18 cellular contexts compared by ENCODE assay signal in genomic region chr12:127987199-127987901, GRCh38.
DNase-seq lines count a peak whose midpoint lies in the region; ATAC-seq and TF ChIP-seq lines count a peak whose summit lies in the region.
"Had no signal": no experiment of that assay in that cellular context is flagged by ENCODE, and none has a peak within 500 bp of the region (broad histone marks: within the 10 kb centered on the region; RNA-seq: fewer than 3 reads in every experiment).

No MANE protein-coding gene starts in this region.

- ATAC-seq in HG03469 (IDR thresholded peaks at IDR 0.05; ENCODE audit: unreplicated experiment) = no peak
- ATAC-seq in GM21390 (IDR thresholded peaks at IDR 0.05; ENCODE audit: unreplicated experiment) = no peak
- ATAC-seq: naive thymus-derived CD4-positive, alpha-beta T cell; T-cell had no signal

- CTCF ChIA-PET in MCF 10A (lab: Yijun Ruan, JAX) = interaction anchor here (0.6 kb wide), 1 partner anchor 529 kb away, joined by 3 read pairs; no protein-coding TSS in a partner anchor

- H3K4me3 ChIP-seq in astrocyte of the spinal cord (ENCODE audit: low read depth, low read length) (no peak overlapping the region), HAP-1 (no peak overlapping the region)
- H3K4me3 ChIP-seq: tibial nerve had no signal

- DNase-seq in AG20443 (ENCODE audit: low spot score) (peak; percentile 23), HT1080 (ENCODE audit: low read depth) (peak; percentile 3), astrocyte of the spinal cord (ENCODE audit: low read depth, low spot score) (peak; percentile 66), nephron progenitor cell (no peak), HAP-1 (ENCODE audit: low spot score in 2 of 2) (no peak), MCF 10A (ENCODE audit: unreplicated experiment) (no peak)
- DNase-seq: activated B cell treated with CpG ODN at 0.5 μM for 24 hours; BE2C; effector CD8-positive, alpha-beta T cell; naive thymus-derived CD4-positive, alpha-beta T cell; NCI-H1436 treated with DMSO at 0.1 percent for 48 hours; NCI-H510A; OCI-M1; stimulated activated CD4-positive, alpha-beta T cell treated with anti-CD3 and anti-CD28 coated beads, Interleukin-2, amount 100 ng/mL, for 48 hours; T-cell had no signal

- TF ChIP-seq CTCF in astrocyte of the spinal cord (IDR thresholded peaks at IDR 0.05; ENCODE audit: low read depth, low read length) = no peak
- no peak for TF ChIP-seq CTCF in nephron progenitor cell (IDR thresholded peaks at IDR 0.05)
- TF ChIP-seq CTCF in MCF 10A (IDR thresholded peaks at IDR 0.05; ENCODE audit: unreplicated experiment) = no peak

- intact Hi-C loops in MCF 10A (cut with micrococcal nuclease) = no loop called here

- H3K4me3 Mint-ChIP-seq in nephron progenitor cell = no peak overlapping the region
- H3K4me3 Mint-ChIP-seq in MCF 10A (ENCODE audit: unreplicated experiment) = no peak overlapping the region
- H3K4me3 Mint-ChIP-seq: activated B cell treated with CpG ODN at 0.5 μM for 24 hours; naive thymus-derived CD4-positive, alpha-beta T cell; T-cell had no signal

- BruUV-seq in MCF 10A (replicated peaks; lab: Mats Ljungman, UMichigan) = no TSS peak

- H3K4me1 ChIP-seq in HAP-1 = no peaks in the 10 kb centered on the region
- H3K4me1 ChIP-seq: BE2C, tibial nerve had no signal

- peaks cover 47% of the 10 kb centered on the region for H3K4me1 Mint-ChIP-seq in nephron progenitor cell
- no peaks in the 10 kb centered on the region for H3K4me1 Mint-ChIP-seq in MCF 10A (ENCODE audit: insufficient read depth, unreplicated experiment)
- H3K4me1 Mint-ChIP-seq: activated B cell treated with CpG ODN at 0.5 μM for 24 hours; naive thymus-derived CD4-positive, alpha-beta T cell; T-cell had no signal

- H3K36me3 ChIP-seq in HAP-1 (replicated peaks) = no peaks in the 10 kb centered on the region
- H3K36me3 ChIP-seq: BE2C, tibial nerve had no signal

- in situ Hi-C loops in astrocyte of the spinal cord (cut with HindIII; ENCODE audit: low sequenced_read_pairs) = no loop called here
- in situ Hi-C loops in HAP-1 (cut with MboI; ENCODE audit: low sequenced_read_pairs) = no loop called here

- POLR2A ChIA-PET in MCF 10A (lab: Yijun Ruan, JAX) = no interaction called here

- H3K27me3 Mint-ChIP-seq in nephron progenitor cell (ENCODE audit: low read depth, poor library complexity) (peaks cover 2% of the 10 kb centered on the region), MCF 10A (ENCODE audit: insufficient read depth, unreplicated experiment) (no peaks in the 10 kb centered on the region)
- H3K27me3 Mint-ChIP-seq: activated B cell treated with CpG ODN at 0.5 μM for 24 hours; naive thymus-derived CD4-positive, alpha-beta T cell; T-cell had no signal

- H3K27me3 ChIP-seq in HAP-1 (ENCODE audit: low read depth) = no peaks in the 10 kb centered on the region
- H3K27me3 ChIP-seq: BE2C, tibial nerve had no signal

- peaks cover 10% of the 10 kb centered on the region for H3K36me3 Mint-ChIP-seq in nephron progenitor cell (ENCODE audit: low read depth)
- H3K36me3 Mint-ChIP-seq in MCF 10A (ENCODE audit: insufficient read depth, unreplicated experiment) = no peaks in the 10 kb centered on the region
- H3K36me3 Mint-ChIP-seq: naive thymus-derived CD4-positive, alpha-beta T cell; T-cell had no signal

- H3K27ac Mint-ChIP-seq in nephron progenitor cell = peak overlapping the region; percentile 7
- H3K27ac Mint-ChIP-seq in MCF 10A (ENCODE audit: low read depth, unreplicated experiment) = no peak overlapping the region
- H3K27ac Mint-ChIP-seq: activated B cell treated with CpG ODN at 0.5 μM for 24 hours; naive thymus-derived CD4-positive, alpha-beta T cell; T-cell had no signal

- H3K9me3 ChIP-seq in HAP-1 = no peaks in the 10 kb centered on the region
- H3K9me3 ChIP-seq: BE2C had no signal

- H3K9me3 Mint-ChIP-seq in nephron progenitor cell = peaks cover 29% of the 10 kb centered on the region
- H3K9me3 Mint-ChIP-seq in MCF 10A (ENCODE audit: unreplicated experiment) = peaks cover 23% of the 10 kb centered on the region
- H3K9me3 Mint-ChIP-seq: activated B cell treated with CpG ODN at 0.5 μM for 24 hours had no signal

Comparison
In these comparisons a context has a peak if more than half of its experiments do, and no peak if none do; other contexts are left out.
1. DNase-seq: peak in AG20443 (single experiment), HT1080 (single experiment) and astrocyte of the spinal cord (single experiment); none in nephron progenitor cell (single experiment), HAP-1 (0 of 2) and MCF 10A (single experiment).